1 cellular context compared by ENCODE assay signal in genomic region chr11:68978931-68979591, GRCh38.
TF ChIP-seq lines count a peak whose summit lies in the region.

No MANE protein-coding gene starts in this region.

TF ChIP-seq in IMR-90, 13 proteins besides CTCF, POLR2A, EP300 and RAD21:
- no peak for TF ChIP-seq MAFK (IDR thresholded peaks at IDR 0.05; ENCODE audit: low read depth, low read length)
- no peak for TF ChIP-seq MAZ (IDR thresholded peaks at IDR 0.05; ENCODE audit: borderline replicate concordance, low read depth, low read length)
- TF ChIP-seq CHD1 (IDR thresholded peaks at IDR 0.05; ENCODE audit: low read depth, low read length), result no peak
- TF ChIP-seq RFX5 (IDR thresholded peaks at IDR 0.05; ENCODE audit: low read depth, low read length), result no peak
- no peak for TF ChIP-seq FOS (IDR thresholded peaks at IDR 0.05; ENCODE audit: low read depth, low read length)
- TF ChIP-seq MXI1 (IDR thresholded peaks at IDR 0.05; ENCODE audit: borderline replicate concordance, low read depth, low read length), result no peak
- no peak for TF ChIP-seq BHLHE40 (IDR thresholded peaks at IDR 0.05; ENCODE audit: low read depth, low read length)
- no peak for TF ChIP-seq NFE2L2 (IDR thresholded peaks at IDR 0.05; ENCODE audit: low read depth, low read length)
- no peak for TF ChIP-seq CEBPB (IDR thresholded peaks at IDR 0.05; ENCODE audit: low read depth, low read length)
- TF ChIP-seq RCOR1 (IDR thresholded peaks at IDR 0.05; ENCODE audit: insufficient replicate concordance, low read length), result no peak
TF ChIP-seq in IMR-90: peak in this region for 0.
